In the genomic region with DNA sequence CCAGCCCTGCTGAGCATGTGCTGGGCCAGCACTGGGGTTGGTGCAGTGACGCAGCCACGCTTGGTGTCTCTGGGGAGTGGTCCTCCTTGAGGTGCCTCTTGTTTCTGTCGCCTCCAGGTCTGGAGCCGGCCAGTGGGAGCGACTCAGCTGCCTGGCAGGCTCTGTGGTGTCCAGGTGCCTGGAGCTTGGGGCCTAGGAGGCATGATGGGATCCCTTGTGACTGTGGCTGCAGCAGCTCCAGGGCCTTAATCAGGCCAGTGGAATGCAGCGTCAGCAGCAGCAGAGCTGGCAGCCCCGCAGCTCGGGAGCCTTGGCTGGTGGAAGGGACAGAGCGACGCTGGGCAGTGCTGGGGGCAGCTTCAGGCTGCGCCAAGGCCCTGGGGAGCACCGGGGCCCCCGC, we compare ENCODE assay signal across 12 cellular contexts.
DNase-seq lines count a peak whose midpoint lies in the region; ATAC-seq, FAIRE-seq and TF ChIP-seq lines count a peak whose summit lies in the region.
"Had no signal": no experiment of that assay in that cellular context is flagged by ENCODE, and none has a peak within 500 bp of the region (broad histone marks: within the 10 kb centered on the region; RNA-seq: fewer than 3 reads in every experiment).

No MANE protein-coding gene starts in this region.

- WGBS in HepG2 (ENCODE audit: low lambda C conversion rate) = 88% methylated on average over 11 of the region's 13 CpGs
- 56 to 69% (median 59%) methylated on average over 11 to 13 of the region's 13 CpGs for WGBS in stomach, 5 donors

- in situ Hi-C loops in HepG2 (cut with HindIII; ENCODE audit: extremely low pct_ligation_motif_present, low pct_unique_long_range_greater_than_20kb) = no loop called here

- H3K27me3 ChIP-seq in HepG2 (ENCODE audit: control insufficient read depth in 1 of 2, insufficient read depth in 2 of 2, low read length in 2 of 2) (no peaks in the 10 kb centered on the region), stomach (no peaks in the 10 kb centered on the region)
- H3K27me3 ChIP-seq in effector memory CD4-positive, alpha-beta T cell (replicated peaks; ENCODE audit: control insufficient read depth, insufficient read depth, low read length, poor library complexity, severe bottlenecking) = no peaks in the 10 kb centered on the region

- H3K79me2 ChIP-seq in HepG2 (ENCODE audit: insufficient read depth, low read length) = no peaks in the 10 kb centered on the region

- TF ChIP-seq EP300 in HepG2 (IDR thresholded peaks at IDR 0.05; ENCODE audit: low read depth in 2 of 2, low read length in 2 of 2) (no peak), HepG2 (CRISPR knock-in tag; IDR thresholded peaks at IDR 0.05; ENCODE audit: borderline replicate concordance) (no peak), stomach (IDR thresholded peaks at IDR 0.05) (no peak)

- peaks cover 0 to 12% of the 10 kb centered on the region in 2 experiments; a peak in 1 of 5 replicates for H3K36me3 ChIP-seq in HepG2 (replicated peaks in 1 of 2; ENCODE audit: control insufficient read depth in 1 of 2, insufficient read depth in 2 of 2, low read length in 2 of 2)
- peaks cover 0 to 17% (median 3%) of the 10 kb centered on the region in 4 donors for H3K36me3 ChIP-seq in stomach
- no peaks in the 10 kb centered on the region for H3K36me3 ChIP-seq in effector memory CD4-positive, alpha-beta T cell (ENCODE audit: control insufficient read depth, insufficient read depth, low read length)

- H2AFZ ChIP-seq in HepG2 (ENCODE audit: low read length) = no peak overlapping the region

- CTCF ChIA-PET in HepG2 (lab: Yijun Ruan, JAX; ENCODE audit: low intra/inter-chr PET ratio, low total read pairs) = no interaction called here

- H3K4me3 ChIP-seq in epithelial cell of esophagus (ENCODE audit: low read length) (no peak overlapping the region), HepG2 (replicated peaks in 1 of 3; ENCODE audit: insufficient read depth in 1 of 3, low read depth in 2 of 3, low read length in 3 of 3) (no peak overlapping the region), stomach (no peak overlapping the region)
- no peak overlapping the region for H3K4me3 ChIP-seq in effector memory CD4-positive, alpha-beta T cell (ENCODE audit: insufficient read depth, low read depth, low read length, poor library complexity, severe bottlenecking)
- H3K4me3 ChIP-seq: coronary artery, HAP-1 had no signal

- H3K9ac ChIP-seq in HepG2 (ENCODE audit: insufficient read depth, low read depth, low read length) = no peak overlapping the region

- no peak for DNase-seq in HTR-8/SVneo (ENCODE audit: insufficient read length, low spot score)
- DNase-seq in epithelial cell of esophagus (ENCODE audit: low read depth) = peak; percentile 42
- DNase-seq in HepG2 (ENCODE audit: low spot score) = no peak
- no peak for DNase-seq in stomach
- no peak for DNase-seq in activated effector memory CD4-positive, alpha-beta T cell treated with Interleukin-2 at 50 U/mL for 16 hours
- no peak for DNase-seq in effector memory CD4-positive, alpha-beta T cell
- DNase-seq: activated CD4-positive, CD25-positive, alpha-beta regulatory T cell treated with anti-CD3 and anti-CD28 coated beads, Interleukin-2, amount 50 U/mL, for 72 hours; Calu3 had no signal

- POLR2A ChIA-PET in HepG2 (lab: Yijun Ruan, JAX) = no interaction called here

- FAIRE-seq in HTR-8/SVneo (lab: Jason Lieb, UNC) (peak; percentile 31), HepG2 (lab: Jason Lieb, UNC) (no peak)

- no peak overlapping the region for H3K4me2 ChIP-seq in HepG2 (ENCODE audit: low read depth, low read length)

- TF ChIP-seq CTCF in epithelial cell of esophagus (IDR thresholded peaks at IDR 0.05; ENCODE audit: insufficient read depth, low read depth, low read length, missing control alignments) (no peak), HepG2 (CRISPR knock-in tag; IDR thresholded peaks at IDR 0.05) (no peak), stomach (IDR thresholded peaks at IDR 0.05) (no peak)

- no peak overlapping the region for H3K27ac ChIP-seq in HepG2 (ENCODE audit: extremely low read length, insufficient read depth, low read length)
- H3K27ac ChIP-seq in stomach = peak overlapping the region in 3 of 5 donors; percentile 13 to 71 (median 14)
- no peak overlapping the region for H3K27ac ChIP-seq in effector memory CD4-positive, alpha-beta T cell (ENCODE audit: insufficient read depth, low read length, poor library complexity, severe bottlenecking)

- ATAC-seq in HepG2 = peak; percentile 12; the same call in 2 of the 3 replicates
- no peak for ATAC-seq in HG03565 (IDR thresholded peaks at IDR 0.05; ENCODE audit: unreplicated experiment)
- ATAC-seq in GM19351 (IDR thresholded peaks at IDR 0.05; ENCODE audit: unreplicated experiment) = no peak

- H4K20me1 ChIP-seq in HepG2 (ENCODE audit: insufficient read depth, low read length) = no peaks in the 10 kb centered on the region

- H3K9me3 ChIP-seq in HepG2 (ENCODE audit: low read length) (peaks cover 13% of the 10 kb centered on the region; the same call in 1 of the 2 replicates), stomach (peaks cover 5 to 21% (median 11%) of the 10 kb centered on the region in 4 donors)
- peaks cover 4% of the 10 kb centered on the region for H3K9me3 ChIP-seq in effector memory CD4-positive, alpha-beta T cell (ENCODE audit: control insufficient read depth, low read length)

- H3K4me1 ChIP-seq in HepG2 (ENCODE audit: insufficient read depth, low read length) (peaks cover 12% of the 10 kb centered on the region), stomach (peaks cover 6 to 24% (median 10%) of the 10 kb centered on the region in 4 donors)
- no peaks in the 10 kb centered on the region for H3K4me1 ChIP-seq in effector memory CD4-positive, alpha-beta T cell (ENCODE audit: control insufficient read depth, insufficient read depth, low read length, poor library complexity, severe bottlenecking)
- H3K4me1 ChIP-seq: HAP-1 had no signal

- TF ChIP-seq POLR2A in HepG2 (IDR thresholded peaks at IDR 0.05; ENCODE audit: insufficient read depth in 1 of 2, low read depth in 2 of 2, low read length in 2 of 2) = no peak
- no peak for TF ChIP-seq POLR2A in stomach (IDR thresholded peaks at IDR 0.05)

- TF ChIP-seq RAD21 in HepG2 (CRISPR knock-in tag; IDR thresholded peaks at IDR 0.05) = no peak

- intact Hi-C loops in HepG2 (cut with micrococcal nuclease; ENCODE audit: unreplicated experiment) (no loop called here), stomach (cut with DNase I; ENCODE audit: low total_unique reads) (no loop called here)

- BruUV-seq in HepG2 (replicated peaks; lab: Mats Ljungman, UMichigan) = no TSS peak

TF ChIP-seq in HepG2, 621 proteins besides CTCF, POLR2A, EP300 and RAD21:
- TF ChIP-seq REL (CRISPR knock-in tag; conservative IDR thresholded peaks at IDR 0.05) (no peak), FOXK1 (CRISPR knock-in tag; IDR thresholded peaks at IDR 0.05; ENCODE audit: borderline replicate concordance, low read depth) (no peak), MBNL3 (CRISPR knock-in tag; conservative IDR thresholded peaks at IDR 0.05) (no peak), ZNF772 (CRISPR knock-in tag; IDR thresholded peaks at IDR 0.05) (no peak), HMG20A (CRISPR knock-in tag; IDR thresholded peaks at IDR 0.05; ENCODE audit: borderline replicate concordance) (no peak), ZNF501 (CRISPR knock-in tag; IDR thresholded peaks at IDR 0.05) (no peak), ZNF383 (CRISPR knock-in tag; IDR thresholded peaks at IDR 0.05; ENCODE audit: borderline replicate concordance) (no peak), SIN3B (IDR thresholded peaks at IDR 0.05; ENCODE audit: low read length) (no peak), KDM3A (CRISPR knock-in tag; IDR thresholded peaks at IDR 0.05; ENCODE audit: low read depth) (no peak), ZBTB3 (CRISPR knock-in tag; IDR thresholded peaks at IDR 0.05; ENCODE audit: borderline replicate concordance, low read depth) (no peak), PLRG1 (conservative IDR thresholded peaks at IDR 0.05) (no peak)
- TF ChIP-seq, protein P1, sequence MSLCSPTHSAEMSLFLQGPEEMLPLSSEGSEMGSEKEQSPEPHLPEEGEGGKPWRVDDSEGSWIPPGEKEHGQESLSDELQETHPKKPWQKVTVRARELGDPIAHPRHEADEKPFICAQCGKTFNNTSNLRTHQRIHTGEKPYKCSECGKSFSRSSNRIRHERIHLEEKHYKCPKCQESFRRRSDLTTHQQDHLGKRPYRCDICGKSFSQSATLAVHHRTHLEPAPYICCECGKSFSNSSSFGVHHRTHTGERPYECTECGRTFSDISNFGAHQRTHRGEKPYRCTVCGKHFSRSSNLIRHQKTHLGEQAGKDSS (CRISPR knock-in tag; IDR thresholded peaks at IDR 0.05; ENCODE audit: borderline replicate concordance, low read depth) = no peak
TF ChIP-seq in HepG2: peak in this region for 0.

Comparison
In these comparisons a context has a peak if more than half of its experiments do, and no peak if none do; other contexts are left out.
1. H3K27ac ChIP-seq: peak in stomach (3 of 5); none in HepG2 (single experiment) and effector memory CD4-positive, alpha-beta T cell (single experiment).